ENCODE assay signal across 8 cellular contexts in the genomic region with DNA sequence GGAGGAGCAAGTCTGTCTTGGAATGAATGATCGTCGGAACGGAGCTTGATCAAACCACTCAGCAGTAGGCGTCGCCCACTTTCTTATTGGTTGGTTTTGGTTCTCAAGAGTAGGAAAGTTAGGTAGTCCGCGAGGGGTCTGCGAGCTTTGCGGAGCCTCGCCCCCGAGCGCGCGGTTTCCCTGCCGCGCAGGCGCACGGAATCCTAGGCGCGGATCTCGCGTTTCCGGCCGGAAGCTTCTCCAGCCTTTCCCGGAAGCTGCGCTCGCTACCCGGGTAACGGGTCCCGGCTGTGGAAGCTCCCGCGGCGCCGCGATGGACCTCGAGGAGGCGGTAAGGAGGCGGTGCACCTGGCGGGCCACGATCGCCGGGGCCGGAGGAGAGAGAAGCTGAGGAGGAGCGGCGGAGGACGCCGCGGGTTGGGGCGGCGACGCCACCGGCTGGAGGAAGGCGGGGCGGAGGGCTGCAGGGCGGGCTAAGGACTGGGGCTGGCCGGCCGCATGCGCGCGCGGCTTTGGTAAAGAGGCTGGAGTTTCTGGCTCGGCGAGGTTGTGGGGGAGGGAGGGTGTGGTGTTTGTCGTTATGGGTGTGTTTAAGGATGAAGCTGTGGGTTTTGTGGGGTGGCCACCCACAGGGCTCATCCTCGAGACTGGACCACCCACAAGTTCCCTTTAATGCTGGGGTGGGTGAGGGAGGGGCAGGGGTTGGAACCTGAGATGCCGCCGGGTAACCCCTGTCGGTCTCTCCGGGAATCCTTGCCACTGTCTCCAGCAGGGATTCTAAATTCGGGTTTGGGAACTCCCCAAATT. TPM values are rescaled to one million over a fixed set of nuclear protein-coding genes. Genes with fewer than 3 reads are reported as not detected.
DNase-seq lines count a peak whose midpoint lies in the region; ATAC-seq and TF ChIP-seq lines count a peak whose summit lies in the region.

A gene (plus strand): TSS at position 246 of the 807 bp plus-strand sequence. CDS start 68 bp downstream, at position 314.

- H2AFZ ChIP-seq in OCI-LY1 (ENCODE audit: low read length), result peak within 1 kb of the TSS; percentile 8

- H3K27me3 ChIP-seq in OCI-LY1 (ENCODE audit: insufficient read depth, low read length), result no peaks in the 10 kb centered on the region
- H3K27me3 ChIP-seq in mononuclear cell (ENCODE audit: insufficient read depth, low read length), result no peaks in the 10 kb centered on the region

- no peaks in the 10 kb centered on the region for H3F3A ChIP-seq in OCI-LY1 (ENCODE audit: insufficient read depth, low read length)

- H3K9me3 ChIP-seq in OCI-LY1 (ENCODE audit: low read length), result no peaks in the 10 kb centered on the region
- no peaks in the 10 kb centered on the region for H3K9me3 ChIP-seq in mononuclear cell (ENCODE audit: low read depth, low read length)

- TF ChIP-seq CTCF in OCI-LY1 (IDR thresholded peaks at IDR 0.05; ENCODE audit: low read length), result no peak

- H3K4me3 ChIP-seq in OCI-LY1 (ENCODE audit: low read depth, low read length, poor library complexity, severe bottlenecking) (peak within 1 kb of the TSS; percentile 76), mononuclear cell (ENCODE audit: low read length) (peak within 1 kb of the TSS; percentile 78)

- H4K20me1 ChIP-seq in OCI-LY1 (ENCODE audit: insufficient read depth, low read length), result no peaks in the 10 kb centered on the region

- ATAC-seq in GM21515 (IDR thresholded peaks at IDR 0.05; ENCODE audit: unreplicated experiment), result peak; percentile 86

- DNase-seq in DMS 273 (lab: John Stamatoyannopoulos, UW; ENCODE audit: unreplicated experiment) (peak; percentile 99), HuH-7 (ENCODE audit: low spot score) (peak; percentile 87), epidermal melanocyte (ENCODE audit: insufficient read length, low spot score) (peak; percentile 86)
- peak; percentile 83 for DNase-seq in activated CD8-positive, alpha-beta memory T cell treated with anti-CD3 and anti-CD28 coated beads, Interleukin-2, amount 50 U/mL, for 4 hours
- DNase-seq in stimulated activated CD8-positive, alpha-beta memory T cell treated with anti-CD3 and anti-CD28 coated beads, Interleukin-4, amount 100 ng/mL, for 1 hour (ENCODE audit: low read depth in 2 of 2, low spot score in 1 of 2), result peak; percentile 56 to 65

- 0 out of 2 replicates have a peak, but pooled peaks cover 6% of the 10 kb centered on the region for H3K79me2 ChIP-seq in OCI-LY1 (ENCODE audit: insufficient read depth, low read length)

- H3K4me2 ChIP-seq in OCI-LY1 (ENCODE audit: low read length), result peak within 1 kb of the TSS; percentile 74

- H3K9ac ChIP-seq in OCI-LY1 (ENCODE audit: low read length), result peak within 1 kb of the TSS; percentile 87

- H3K9me2 ChIP-seq in OCI-LY1 (ENCODE audit: low read depth, low read length), result no peaks in the 10 kb centered on the region

- peak within 1 kb of the TSS; percentile 56 for H3K27ac ChIP-seq in OCI-LY1 (ENCODE audit: low read depth, low read length, poor library complexity, severe bottlenecking)

- H3K4me1 ChIP-seq in OCI-LY1 (ENCODE audit: insufficient read depth, low read length, severe bottlenecking) (peaks cover 28% of the 10 kb centered on the region), mononuclear cell (ENCODE audit: insufficient read depth, low read length) (peaks cover 39% of the 10 kb centered on the region)

- H3K36me3 ChIP-seq in OCI-LY1 (ENCODE audit: insufficient read depth, low read length), result peaks cover 32% of the 10 kb centered on the region

RNA-seq across cellular contexts. Expression of the gene that starts here (rescaled TPM):
- total RNA-seq in mononuclear cell, result 13.7 TPM

Comparison
In these comparisons a context has a peak if more than half of its experiments do, and no peak if none do; other contexts are left out.
1. Peak in every context shown above with its lines: DNase-seq, ATAC-seq, H3K4me3 ChIP-seq and H3K27ac ChIP-seq.